In the genomic region with DNA sequence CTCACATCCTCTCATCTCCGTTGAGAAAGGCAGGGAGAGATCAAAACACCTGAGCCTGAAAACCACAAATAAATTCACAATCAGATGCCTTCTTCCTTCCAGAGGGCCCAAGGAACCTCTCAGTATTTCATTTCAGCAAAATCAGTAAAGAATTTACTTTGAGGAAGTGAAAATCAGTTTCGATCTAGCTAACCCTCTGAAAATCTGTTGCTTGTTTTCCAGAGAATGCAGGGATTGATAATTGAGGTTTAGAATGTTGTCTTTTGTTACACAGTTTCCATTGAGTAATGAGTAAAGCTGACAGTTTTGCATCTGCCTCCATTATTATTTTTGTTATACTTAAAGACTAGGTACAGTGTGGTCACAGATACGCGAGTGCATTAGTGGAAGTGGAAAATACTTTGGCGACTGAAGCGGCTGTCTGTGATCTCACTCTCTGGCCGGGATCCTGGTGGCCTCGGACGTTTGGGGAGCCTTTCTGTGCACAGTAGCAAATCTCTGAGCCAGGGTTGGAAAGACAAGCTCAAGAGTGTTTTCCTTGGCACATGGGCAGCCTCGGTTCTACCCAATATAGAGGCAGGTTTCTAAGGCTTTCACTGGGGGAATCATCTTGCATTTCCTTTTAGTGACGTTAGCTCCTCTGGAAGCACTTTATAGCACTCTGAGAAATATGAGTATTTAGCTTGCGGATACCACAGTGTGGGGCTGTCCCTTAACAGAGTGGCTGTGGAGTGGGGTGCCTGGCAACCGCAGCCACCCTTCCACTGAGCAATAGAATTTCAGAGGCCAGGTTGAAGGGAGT, we compare ENCODE assay signal across 8 cellular contexts. TPM values are rescaled to one million over a fixed set of nuclear protein-coding genes. Genes with fewer than 3 reads are reported as not detected.
DNase-seq lines count a peak whose midpoint lies in the region; ATAC-seq and TF ChIP-seq lines count a peak whose summit lies in the region.

No MANE protein-coding gene starts in this region.

- H3K27ac ChIP-seq in layer of hippocampus (ENCODE audit: low read depth, low read length), result peak overlapping the region; percentile 69
- peak overlapping the region in 3 of 4 donors; percentile 21 to 87 (median 79) for H3K27ac ChIP-seq in tibial nerve

- no peaks in the 10 kb centered on the region for H3K36me3 ChIP-seq in tibial nerve

- 16 to 20% methylated on average over 13 of the region's 13 CpGs for WGBS in tibial nerve, 2 donors

- peak overlapping the region in 1 of 4 donors; percentile 20 for H3K4me3 ChIP-seq in tibial nerve

- DNase-seq in Ammon's horn (ENCODE audit: low spot score) (peak; percentile 77), tibial nerve (ENCODE audit: low spot score in 2 of 2) (peak; percentile 51 to 69), NCI-H2227 treated with DMSO at 0.1 percent for 48 hours (lab: John Stamatoyannopoulos, UW) (no peak), NCI-H1694 (lab: John Stamatoyannopoulos, UW) (no peak)
- peak; percentile 19 to 36 for DNase-seq in activated T-cell treated with anti-CD3 and anti-CD28 coated beads, Interleukin-2, amount 50 U/mL, for 48 hours

- no peaks in the 10 kb centered on the region for H3K9me3 ChIP-seq in tibial nerve

- peaks cover 0 to 29% (median 15%) of the 10 kb centered on the region in 4 donors for H3K4me1 ChIP-seq in tibial nerve

- ATAC-seq in GM21717 (IDR thresholded peaks at IDR 0.05; ENCODE audit: unreplicated experiment) (peak; percentile 68), HG03469 (IDR thresholded peaks at IDR 0.05; ENCODE audit: unreplicated experiment) (no peak)

- H3K27me3 ChIP-seq in layer of hippocampus (ENCODE audit: control insufficient read depth, insufficient read depth, low read length) (no peaks in the 10 kb centered on the region), tibial nerve (no peaks in the 10 kb centered on the region)

- TF ChIP-seq POLR2A in tibial nerve (IDR thresholded peaks at IDR 0.05), result no peak

- TF ChIP-seq EP300 in tibial nerve (IDR thresholded peaks at IDR 0.05), result peak in 1 of 2 donors; percentile 45

- peak in 1 of 5 experiments; percentile 28 for TF ChIP-seq CTCF in tibial nerve (IDR thresholded peaks at IDR 0.05)

RNA-seq across cellular contexts. Expression of a gene that starts 32.2 kb away (rescaled TPM):
- 10 to 100 TPM; 34.5 to 64.1 (median 47.1) TPM for total RNA-seq in tibial nerve

Comparison
In these comparisons a context has a peak if more than half of its experiments do, and no peak if none do; other contexts are left out.
1. DNase-seq: peak in Ammon's horn (single experiment), activated T-cell treated with anti-CD3 and anti-CD28 coated beads, Interleukin-2, amount 50 U/mL, for 48 hours (2 of 2) and tibial nerve (2 of 2); none in NCI-H2227 treated with DMSO at 0.1 percent for 48 hours (single experiment) and NCI-H1694 (single experiment).